ENCODE assay signal across 9 cellular contexts in genomic region chr17:31571124-31571892, GRCh38.
DNase-seq lines count a peak whose midpoint lies in the region; ATAC-seq lines count a peak whose summit lies in the region.
"Had no signal": no experiment of that assay in that cellular context is flagged by ENCODE, and none has a peak within 500 bp of the region (broad histone marks: within the 10 kb centered on the region; RNA-seq: fewer than 3 reads in every experiment).

No MANE protein-coding gene starts in this region.

- H3K4me3 ChIP-seq in esophagus (ENCODE audit: low read depth in 1 of 2, low read length in 2 of 2) (no peak overlapping the region), mucosa of rectum (ENCODE audit: low read length in 2 of 2) (no peak overlapping the region), SJCRH30 (no peak overlapping the region)

- H3K27ac ChIP-seq in esophagus (ENCODE audit: low read depth in 2 of 2, low read length in 1 of 2) (peak overlapping the region; percentile 67 to 77), mucosa of rectum (ENCODE audit: low read depth in 2 of 2, low read length in 2 of 2) (peak overlapping the region; percentile 11 to 28), SJCRH30 (no peak overlapping the region)

- peaks cover 8 to 18% of the 10 kb centered on the region in 2 donors for H3K4me1 ChIP-seq in esophagus (ENCODE audit: control insufficient read depth in 2 of 2, insufficient read depth in 2 of 2, low read length in 1 of 2)
- no peaks in the 10 kb centered on the region for H3K4me1 ChIP-seq in mucosa of rectum (ENCODE audit: control insufficient read depth in 2 of 2, insufficient read depth in 2 of 2, low read length in 2 of 2)
- no peaks in the 10 kb centered on the region for H3K4me1 ChIP-seq in SJCRH30

- 40 to 47% methylated on average over 13 of the region's 13 CpGs for WGBS in esophagus, 2 donors

- peaks cover 0 to 2% of the 10 kb centered on the region in 2 donors for H3K36me3 ChIP-seq in esophagus (ENCODE audit: control insufficient read depth in 2 of 2, insufficient read depth in 2 of 2, low read length in 1 of 2)
- no peaks in the 10 kb centered on the region for H3K36me3 ChIP-seq in mucosa of rectum (ENCODE audit: control insufficient read depth in 2 of 2, insufficient read depth in 2 of 2, low read length in 2 of 2)
- no peaks in the 10 kb centered on the region for H3K36me3 ChIP-seq in SJCRH30

- DNase-seq in M059J (ENCODE audit: low read depth) = peak; percentile 97
- DNase-seq in ureter (ENCODE audit: low spot score) = peak; percentile 70
- no peak for DNase-seq in NCI-H524 (lab: John Stamatoyannopoulos, UW)
- no peak for DNase-seq in SJCRH30

- H3K9me3 ChIP-seq in esophagus (ENCODE audit: control insufficient read depth in 2 of 2, insufficient read depth in 1 of 2, low read depth in 1 of 2, low read length in 1 of 2) = no peaks in the 10 kb centered on the region
- no peaks in the 10 kb centered on the region for H3K9me3 ChIP-seq in mucosa of rectum (ENCODE audit: control insufficient read depth in 2 of 2, low read length in 2 of 2)
- no peaks in the 10 kb centered on the region for H3K9me3 ChIP-seq in SJCRH30 (replicated peaks)

- no peak overlapping the region for H3K9ac ChIP-seq in mucosa of rectum (ENCODE audit: low read depth in 1 of 2, low read length in 2 of 2)

- no peak for ATAC-seq in HG03432 (IDR thresholded peaks at IDR 0.05; ENCODE audit: unreplicated experiment)
- ATAC-seq in HG03095 (IDR thresholded peaks at IDR 0.05; ENCODE audit: unreplicated experiment) = no peak
- ATAC-seq: activated CD4-positive, CD25-positive, alpha-beta regulatory T cell treated with anti-CD3 and anti-CD28 coated beads, Interleukin-2, amount 50 U/mL, for 24 hours had no signal

- H3K27me3 ChIP-seq in esophagus (ENCODE audit: control insufficient read depth in 1 of 2, insufficient read depth in 2 of 2, low read length in 2 of 2) = no peaks in the 10 kb centered on the region
- H3K27me3 ChIP-seq in mucosa of rectum (ENCODE audit: control insufficient read depth in 2 of 2, insufficient read depth in 2 of 2, low read length in 2 of 2) = no peaks in the 10 kb centered on the region
- peaks cover 14% of the 10 kb centered on the region for H3K27me3 ChIP-seq in SJCRH30

Comparison
In these comparisons a context has a peak if more than half of its experiments do, and no peak if none do; other contexts are left out.
1. DNase-seq: peak in M059J (single experiment) and ureter (single experiment); none in NCI-H524 (0 of 2) and SJCRH30 (0 of 2).